1 cellular context compared by ENCODE assay signal in the genomic region with DNA sequence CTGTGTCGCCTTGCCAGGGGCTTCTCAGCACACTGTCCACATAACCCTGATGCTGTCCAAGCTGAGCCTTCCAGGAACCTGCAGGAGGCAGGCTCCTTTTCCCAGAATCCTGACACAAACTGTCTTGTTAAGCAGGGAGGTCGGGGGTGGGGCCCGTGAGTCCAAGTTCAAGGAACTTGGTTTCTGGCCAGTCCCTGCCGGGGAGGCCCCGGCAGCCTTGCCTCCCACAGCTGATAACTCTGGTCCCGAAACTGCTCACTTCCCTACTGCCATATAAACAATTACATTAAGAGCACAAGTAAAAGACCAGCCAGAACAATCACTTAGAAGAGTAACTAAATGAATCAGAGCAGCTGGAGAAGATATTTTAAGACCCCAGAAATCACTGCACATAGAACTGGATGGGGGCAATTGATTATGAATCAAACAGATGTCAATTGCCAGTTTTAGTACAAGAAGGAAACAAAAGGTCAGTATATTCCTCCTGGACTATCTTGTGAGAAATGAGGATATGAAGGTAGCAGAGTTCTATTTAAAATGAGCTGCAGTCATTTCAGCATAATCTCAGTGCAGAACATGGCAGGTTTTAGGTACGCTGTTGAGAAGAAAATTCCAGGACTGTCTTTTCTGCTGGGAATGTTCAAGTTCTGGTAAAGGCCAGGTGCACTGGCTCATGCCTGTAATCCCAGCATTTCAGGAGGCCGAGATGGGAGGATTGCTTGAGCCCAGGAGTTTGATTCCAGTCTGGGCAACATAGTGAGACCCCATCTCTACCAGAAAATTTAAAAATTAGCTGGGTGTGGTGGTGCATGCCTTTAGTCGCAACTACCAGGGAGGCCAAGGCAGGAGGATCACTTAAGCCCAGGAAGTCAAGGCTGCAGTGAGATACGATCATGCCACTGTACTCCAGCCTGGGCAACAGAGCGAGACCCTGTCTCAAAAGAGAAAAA.
A peak's percentile ranks its signal among the peaks of the same experiment; 100 is the strongest.
TF ChIP-seq lines count a peak whose summit lies in the region.

No MANE protein-coding gene starts in this region.

TF ChIP-seq in GM12878, 131 proteins besides CTCF, POLR2A, EP300 and RAD21 (continued from another document and continues in another):
- 0 out of 2 replicates have a peak, but pooled peaks have one; percentile 24 for TF ChIP-seq MLLT1 (IDR thresholded peaks at IDR 0.05)
- TF ChIP-seq POU2F2 (IDR thresholded peaks at IDR 0.05; ENCODE audit: borderline replicate concordance, low read depth, low read length), result peak; percentile 58; the same call in 1 of the 3 replicates
- no peak for TF ChIP-seq CBX3 (IDR thresholded peaks at IDR 0.05; ENCODE audit: borderline replicate concordance, low read depth)
- peak in 1 of 2 experiments; percentile 73; a peak in 1 of 4 replicates for TF ChIP-seq ETV6 (conservative IDR thresholded peaks at IDR 0.05 in 1 of 2, IDR thresholded peaks at IDR 0.05 in 1 of 2; ENCODE audit: borderline replicate concordance in 1 of 2, low read depth in 1 of 2)
- TF ChIP-seq MTA3 (IDR thresholded peaks at IDR 0.05; ENCODE audit: borderline replicate concordance, low read length), result peak; percentile 78; the same call in 1 of the 2 replicates
- peak in 1 of 2 experiments; percentile 43; a peak in 1 of 4 replicates for TF ChIP-seq CEBPB (IDR thresholded peaks at IDR 0.05; ENCODE audit: borderline replicate concordance in 1 of 2, low read depth in 2 of 2, low read length in 2 of 2)
- TF ChIP-seq POLR2AphosphoS2 (IDR thresholded peaks at IDR 0.05; ENCODE audit: low read depth, low read length), result no peak
- TF ChIP-seq SIN3A (IDR thresholded peaks at IDR 0.05; ENCODE audit: low read depth, low read length), result no peak
- TF ChIP-seq ZNF274 (IDR thresholded peaks at IDR 0.05; ENCODE audit: insufficient read depth, insufficient read length), result no peak
- TF ChIP-seq, protein P1, sequence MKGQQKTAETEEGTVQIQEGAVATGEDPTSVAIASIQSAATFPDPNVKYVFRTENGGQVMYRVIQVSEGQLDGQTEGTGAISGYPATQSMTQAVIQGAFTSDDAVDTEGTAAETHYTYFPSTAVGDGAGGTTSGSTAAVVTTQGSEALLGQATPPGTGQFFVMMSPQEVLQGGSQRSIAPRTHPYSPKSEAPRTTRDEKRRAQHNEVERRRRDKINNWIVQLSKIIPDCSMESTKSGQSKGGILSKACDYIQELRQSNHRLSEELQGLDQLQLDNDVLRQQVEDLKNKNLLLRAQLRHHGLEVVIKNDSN (IDR thresholded peaks at IDR 0.05; ENCODE audit: borderline replicate concordance, extremely low read length, insufficient read depth, low read depth, low read length), result no peak
- TF ChIP-seq SPI1 (IDR thresholded peaks at IDR 0.05; ENCODE audit: borderline replicate concordance, insufficient read depth, low read depth, low read length), result peak; percentile 99
- TF ChIP-seq STAT3 (IDR thresholded peaks at IDR 0.05; ENCODE audit: low read depth, low read length), result no peak
- peak; percentile 15 for TF ChIP-seq SP1 (IDR thresholded peaks at IDR 0.05; ENCODE audit: low read depth, low read length)
- no peak for TF ChIP-seq ASH2L (IDR thresholded peaks at IDR 0.05; ENCODE audit: borderline replicate concordance, low read depth)
- no peak for TF ChIP-seq RBBP5 (conservative IDR thresholded peaks at IDR 0.05)
- TF ChIP-seq ZBTB33 (IDR thresholded peaks at IDR 0.05), result no peak
- TF ChIP-seq EED (IDR thresholded peaks at IDR 0.05; ENCODE audit: low read depth), result peak; percentile 97
- peak; percentile 54; the same call in 1 of the 2 replicates for TF ChIP-seq ATF7 (IDR thresholded peaks at IDR 0.05; ENCODE audit: low read depth)
- no peak for TF ChIP-seq SREBF2 (IDR thresholded peaks at IDR 0.05; ENCODE audit: low read length)
- no peak for TF ChIP-seq CBFB (IDR thresholded peaks at IDR 0.05; ENCODE audit: low read depth)
- no peak for TF ChIP-seq SMAD1 (IDR thresholded peaks at IDR 0.05; ENCODE audit: low read depth, partially characterized antibody)
- TF ChIP-seq MEF2A (IDR thresholded peaks at IDR 0.05; ENCODE audit: insufficient read depth, low read depth, low read length), result peak; percentile 95
- TF ChIP-seq CHD2 (IDR thresholded peaks at IDR 0.05; ENCODE audit: borderline replicate concordance, low read depth, low read length), result no peak
- no peak for TF ChIP-seq BRCA1 (IDR thresholded peaks at IDR 0.05; ENCODE audit: low read depth, low read length)
- peak; percentile 86 for TF ChIP-seq BACH1 (IDR thresholded peaks at IDR 0.05; ENCODE audit: borderline replicate concordance)
- peak; percentile 45 for TF ChIP-seq CREB1 (IDR thresholded peaks at IDR 0.05; ENCODE audit: low read depth)
- TF ChIP-seq, protein P2, sequence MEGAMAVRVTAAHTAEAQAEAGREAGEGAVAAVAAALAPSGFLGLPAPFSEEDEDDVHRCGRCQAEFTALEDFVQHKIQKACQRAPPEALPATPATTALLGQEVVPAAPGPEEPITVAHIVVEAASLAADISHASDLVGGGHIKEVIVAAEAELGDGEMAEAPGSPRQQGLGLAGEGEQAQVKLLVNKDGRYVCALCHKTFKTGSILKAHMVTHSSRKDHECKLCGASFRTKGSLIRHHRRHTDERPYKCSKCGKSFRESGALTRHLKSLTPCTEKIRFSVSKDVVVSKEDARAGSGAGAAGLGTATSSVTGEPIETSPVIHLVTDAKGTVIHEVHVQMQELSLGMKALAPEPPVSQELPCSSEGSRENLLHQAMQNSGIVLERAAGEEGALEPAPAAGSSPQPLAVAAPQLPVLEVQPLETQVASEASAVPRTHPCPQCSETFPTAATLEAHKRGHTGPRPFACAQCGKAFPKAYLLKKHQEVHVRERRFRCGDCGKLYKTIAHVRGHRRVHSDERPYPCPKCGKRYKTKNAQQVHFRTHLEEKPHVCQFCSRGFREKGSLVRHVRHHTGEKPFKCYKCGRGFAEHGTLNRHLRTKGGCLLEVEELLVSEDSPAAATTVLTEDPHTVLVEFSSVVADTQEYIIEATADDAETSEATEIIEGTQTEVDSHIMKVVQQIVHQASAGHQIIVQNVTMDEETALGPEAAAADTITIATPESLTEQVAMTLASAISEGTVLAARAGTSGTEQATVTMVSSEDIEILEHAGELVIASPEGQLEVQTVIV (IDR thresholded peaks at IDR 0.05; ENCODE audit: borderline replicate concordance, partially characterized antibody), result no peak
- TF ChIP-seq GABPA (IDR thresholded peaks at IDR 0.05; ENCODE audit: low read depth), result peak; percentile 41; the same call in 1 of the 2 replicates
- TF ChIP-seq IRF4 (IDR thresholded peaks at IDR 0.05; ENCODE audit: low read depth, low read length), result peak; percentile 94
- peak; percentile 55 for TF ChIP-seq YY1 (IDR thresholded peaks at IDR 0.05; ENCODE audit: low read depth, low read length)
- TF ChIP-seq FOXM1 (IDR thresholded peaks at IDR 0.05; ENCODE audit: low read depth, low read length), result peak; percentile 95
- peak; percentile 89 for TF ChIP-seq MTA2 (IDR thresholded peaks at IDR 0.05; ENCODE audit: low read depth)
- no peak for TF ChIP-seq HDAC6 (IDR thresholded peaks at IDR 0.05; ENCODE audit: unreplicated experiment)
- TF ChIP-seq SMC3 (IDR thresholded peaks at IDR 0.05; ENCODE audit: borderline replicate concordance, low read length), result no peak
- TF ChIP-seq, protein P3, sequence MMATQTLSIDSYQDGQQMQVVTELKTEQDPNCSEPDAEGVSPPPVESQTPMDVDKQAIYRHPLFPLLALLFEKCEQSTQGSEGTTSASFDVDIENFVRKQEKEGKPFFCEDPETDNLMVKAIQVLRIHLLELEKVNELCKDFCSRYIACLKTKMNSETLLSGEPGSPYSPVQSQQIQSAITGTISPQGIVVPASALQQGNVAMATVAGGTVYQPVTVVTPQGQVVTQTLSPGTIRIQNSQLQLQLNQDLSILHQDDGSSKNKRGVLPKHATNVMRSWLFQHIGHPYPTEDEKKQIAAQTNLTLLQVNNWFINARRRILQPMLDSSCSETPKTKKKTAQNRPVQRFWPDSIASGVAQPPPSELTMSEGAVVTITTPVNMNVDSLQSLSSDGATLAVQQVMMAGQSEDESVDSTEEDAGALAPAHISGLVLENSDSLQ (IDR thresholded peaks at IDR 0.05), result no peak
- no peak for TF ChIP-seq WRNIP1 (IDR thresholded peaks at IDR 0.05; ENCODE audit: borderline replicate concordance, low read depth, low read length)
- no peak for TF ChIP-seq TAF1 (IDR thresholded peaks at IDR 0.05; ENCODE audit: borderline replicate concordance, low read depth, low read length)
- TF ChIP-seq HCFC1 (IDR thresholded peaks at IDR 0.05; ENCODE audit: low read length), result no peak
- 0 out of 2 replicates have a peak, but pooled peaks have one; percentile 38 for TF ChIP-seq TCF7 (IDR thresholded peaks at IDR 0.05; ENCODE audit: borderline replicate concordance)
- TF ChIP-seq EGR1 (IDR thresholded peaks at IDR 0.05; ENCODE audit: borderline replicate concordance in 1 of 2, low read depth in 2 of 2, low read length in 2 of 2), result peak in 1 of 2 experiments; percentile 35; a peak in 2 of 3 replicates
- TF ChIP-seq BCL3 (IDR thresholded peaks at IDR 0.05; ENCODE audit: borderline replicate concordance, insufficient read depth, low read depth, low read length, poor library complexity, severe bottlenecking), result peak; percentile 95
- TF ChIP-seq, protein P4, sequence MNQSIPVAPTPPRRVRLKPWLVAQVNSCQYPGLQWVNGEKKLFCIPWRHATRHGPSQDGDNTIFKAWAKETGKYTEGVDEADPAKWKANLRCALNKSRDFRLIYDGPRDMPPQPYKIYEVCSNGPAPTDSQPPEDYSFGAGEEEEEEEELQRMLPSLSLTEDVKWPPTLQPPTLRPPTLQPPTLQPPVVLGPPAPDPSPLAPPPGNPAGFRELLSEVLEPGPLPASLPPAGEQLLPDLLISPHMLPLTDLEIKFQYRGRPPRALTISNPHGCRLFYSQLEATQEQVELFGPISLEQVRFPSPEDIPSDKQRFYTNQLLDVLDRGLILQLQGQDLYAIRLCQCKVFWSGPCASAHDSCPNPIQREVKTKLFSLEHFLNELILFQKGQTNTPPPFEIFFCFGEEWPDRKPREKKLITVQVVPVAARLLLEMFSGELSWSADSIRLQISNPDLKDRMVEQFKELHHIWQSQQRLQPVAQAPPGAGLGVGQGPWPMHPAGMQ (IDR thresholded peaks at IDR 0.05; ENCODE audit: borderline replicate concordance), result no peak
- TF ChIP-seq JUNB (IDR thresholded peaks at IDR 0.05), result peak; percentile 92
- no peak for TF ChIP-seq ZNF24 (IDR thresholded peaks at IDR 0.05)
- no peak for TF ChIP-seq ZBTB40 (IDR thresholded peaks at IDR 0.05; ENCODE audit: borderline replicate concordance)
- TF ChIP-seq BMI1 (IDR thresholded peaks at IDR 0.05; ENCODE audit: borderline replicate concordance), result peak; percentile 47; the same call in 1 of the 2 replicates
- TF ChIP-seq CHD1 (IDR thresholded peaks at IDR 0.05; ENCODE audit: low read depth, low read length), result no peak
- TF ChIP-seq KDM1A (IDR thresholded peaks at IDR 0.05; ENCODE audit: borderline replicate concordance), result no peak
